In the genomic region with DNA sequence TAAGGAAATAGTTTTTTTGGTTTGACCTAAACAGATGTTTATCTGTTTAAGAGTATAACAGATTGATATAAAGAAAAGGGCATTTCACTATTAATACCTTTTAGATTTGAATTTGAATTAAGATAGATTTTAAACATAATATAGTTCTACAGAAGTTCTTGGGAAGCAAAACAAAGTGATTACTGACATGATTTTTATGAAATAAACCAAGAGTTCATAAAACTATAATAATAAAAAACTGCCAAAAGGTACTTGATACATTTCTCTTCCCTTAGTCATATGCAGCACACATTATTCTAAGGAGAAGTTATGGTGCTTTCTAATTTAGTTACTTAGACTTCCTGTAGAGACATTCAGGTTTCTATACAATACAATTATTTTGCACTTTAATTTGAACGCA, we compare ENCODE assay signal across 19 cellular contexts. TPM values are rescaled to one million over a fixed set of nuclear protein-coding genes. Genes with fewer than 3 reads are reported as not detected.
DNase-seq lines count a peak whose midpoint lies in the region; ATAC-seq, FAIRE-seq and TF ChIP-seq lines count a peak whose summit lies in the region.
"Had no signal": no experiment of that assay in that cellular context is flagged by ENCODE, and none has a peak within 500 bp of the region (broad histone marks: within the 10 kb centered on the region; RNA-seq: fewer than 3 reads in every experiment).

No MANE protein-coding gene starts in this region.

- H3K36me3 ChIP-seq in GM23248 (ENCODE audit: low read depth) = no peaks in the 10 kb centered on the region
- no peaks in the 10 kb centered on the region for H3K36me3 ChIP-seq in parathyroid adenoma (ENCODE audit: control insufficient read depth, insufficient read depth, low read length)
- H3K36me3 ChIP-seq in trophoblast cell (ENCODE audit: control insufficient read depth in 1 of 2, insufficient read depth in 2 of 2, low read length in 2 of 2) = peaks cover 5 to 9% of the 10 kb centered on the region in 2 experiments

- H3K79me2 ChIP-seq in GM23248 (ENCODE audit: insufficient read depth) (peaks cover 100% of the 10 kb centered on the region), parathyroid adenoma (peaks cover 51% of the 10 kb centered on the region), trophoblast cell (ENCODE audit: control insufficient read depth, insufficient read depth, low read length, poor library complexity) (no peaks in the 10 kb centered on the region)

- H2AFZ ChIP-seq in GM23248 (no peak overlapping the region), parathyroid adenoma (no peak overlapping the region), trophoblast cell (ENCODE audit: insufficient read depth, low read length, poor library complexity) (no peak overlapping the region)
- H2AFZ ChIP-seq: GM23338 had no signal

- no peak overlapping the region for H3K23ac ChIP-seq in trophoblast cell (ENCODE audit: low read length)

- ATAC-seq in HG02973 (IDR thresholded peaks at IDR 0.05; ENCODE audit: unreplicated experiment) = no peak
- ATAC-seq in naive thymus-derived CD8-positive, alpha-beta T cell = no peak
- ATAC-seq: CD8-positive, alpha-beta T cell; GM12878; GM23338 had no signal

- H2BK12ac ChIP-seq in trophoblast cell (ENCODE audit: low read length) = no peak overlapping the region

- DNase-seq in GM23248 = no peak
- DNase-seq in OCI-M1 (lab: John Stamatoyannopoulos, UW) = peak; percentile 42
- no peak for DNase-seq in frontal cortex (ENCODE audit: low spot score in 2 of 2)
- DNase-seq in naive thymus-derived CD8-positive, alpha-beta T cell = no peak
- no peak for DNase-seq in trophoblast cell
- no peak for DNase-seq in NOMO-1 (lab: John Stamatoyannopoulos, UW; ENCODE audit: unreplicated experiment in 2 of 2)
- DNase-seq: Calu3; CD8-positive, alpha-beta T cell; DMS79 treated with DMSO at 0.1 percent for 48 hours; HCEC 1CT had no signal

- no peak overlapping the region for H3K14ac ChIP-seq in trophoblast cell (ENCODE audit: low read length)

- no peaks in the 10 kb centered on the region for H3K9me3 ChIP-seq in GM23248 (ENCODE audit: low read depth)
- no peaks in the 10 kb centered on the region for H3K9me3 ChIP-seq in parathyroid adenoma (ENCODE audit: control insufficient read depth, low read length)
- H3K9me3 ChIP-seq in trophoblast cell (ENCODE audit: insufficient read depth, low read depth, low read length) = no peaks in the 10 kb centered on the region
- H3K9me3 ChIP-seq: BLaER1 treated with 17β-estradiol and CSF1 and Interleukin-3, amounts not matched to agents 10 nM and 100 nM had no signal

- H3K9me2 ChIP-seq in GM23248 (ENCODE audit: insufficient read depth) = no peaks in the 10 kb centered on the region

- H3F3A ChIP-seq in GM23248 (ENCODE audit: insufficient read depth) = peaks cover 4% of the 10 kb centered on the region; the same call in 1 of the 2 replicates

- H2BK120ac ChIP-seq in trophoblast cell (ENCODE audit: insufficient read depth, low read length, poor library complexity) = no peak overlapping the region

- in situ Hi-C loops in GM23248 (cut with MboI) = no loop called here

- H4K12ac ChIP-seq in trophoblast cell (ENCODE audit: low read depth, low read length) = no peak overlapping the region

- H3K4me3 ChIP-seq in GM23248 = no peak overlapping the region
- H3K4me3 ChIP-seq in parathyroid adenoma (ENCODE audit: low read depth, low read length) = no peak overlapping the region
- no peak overlapping the region for H3K4me3 ChIP-seq in trophoblast cell (ENCODE audit: low read depth, low read length)
- H3K4me3 ChIP-seq: BLaER1 treated with 17β-estradiol and CSF1 and Interleukin-3, amounts not matched to agents 10 nM and 100 nM; GM12878; GM23338 had no signal

- no peak overlapping the region for H3K18ac ChIP-seq in trophoblast cell (ENCODE audit: low read length)

- H3K27ac ChIP-seq in GM23248 = no peak overlapping the region
- peak overlapping the region; percentile 3 for H3K27ac ChIP-seq in parathyroid adenoma
- H3K27ac ChIP-seq in trophoblast cell (ENCODE audit: low read depth, low read length) = no peak overlapping the region
- H3K27ac ChIP-seq: BLaER1 treated with 17β-estradiol and CSF1 and Interleukin-3, amounts not matched to agents 10 nM and 100 nM had no signal

- no peak overlapping the region for H2BK5ac ChIP-seq in trophoblast cell (ENCODE audit: low read depth, low read length, poor library complexity)

- H4K20me1 ChIP-seq in GM23248 (ENCODE audit: insufficient read depth) = no peaks in the 10 kb centered on the region

- peak overlapping the region; percentile 12 for H3K4me2 ChIP-seq in GM23248 (ENCODE audit: unreplicated experiment)
- H3K4me2 ChIP-seq in parathyroid adenoma (ENCODE audit: low read length) = peak overlapping the region; percentile 4
- H3K4me2 ChIP-seq in trophoblast cell (ENCODE audit: low read length) = no peak overlapping the region
- H3K4me2 ChIP-seq: BLaER1 treated with 17β-estradiol and CSF1 and Interleukin-3, amounts not matched to agents 10 nM and 100 nM; GM23338 had no signal

- peaks cover 12 to 41% (median 30%) of the 10 kb centered on the region in 4 donors for H3K4me1 Mint-ChIP-seq in naive thymus-derived CD8-positive, alpha-beta T cell
- H3K4me1 Mint-ChIP-seq: GM23338 had no signal

- peaks cover 22% of the 10 kb centered on the region for H3K4me1 ChIP-seq in GM23248 (ENCODE audit: insufficient read depth)
- peaks cover 10% of the 10 kb centered on the region for H3K4me1 ChIP-seq in parathyroid adenoma
- no peaks in the 10 kb centered on the region for H3K4me1 ChIP-seq in trophoblast cell (ENCODE audit: control insufficient read depth in 1 of 2, insufficient read depth in 2 of 2, low read length in 2 of 2)

- FAIRE-seq in frontal cortex (lab: Jason Lieb, UNC) = peak; percentile 54
- FAIRE-seq: GM12878, GM19239, H54, HTR-8/SVneo had no signal

- POLR2A ChIA-PET in naive thymus-derived CD8-positive, alpha-beta T cell (lab: Charles Lee) = interaction anchor here (0.9 to 1.3 kb wide), 2 partner anchors 10 to 11 kb away, joined by 3 to 8 read pairs; partner anchors contain the start of gene STXBP5

- H2AK5ac ChIP-seq in trophoblast cell (ENCODE audit: low read length) = no peak overlapping the region

- H3K9me3 Mint-ChIP-seq in naive thymus-derived CD8-positive, alpha-beta T cell = no peaks in the 10 kb centered on the region
- H3K9me3 Mint-ChIP-seq: CD8-positive, alpha-beta T cell; GM23338 had no signal

- no peak overlapping the region for H4K8ac ChIP-seq in trophoblast cell (ENCODE audit: low read depth, low read length)

- WGBS in GM23248 (ENCODE audit: low coverage in 1 of 2, low lambda C conversion rate in 2 of 2, missing lambda C conversion rate in 2 of 2), 2 experiments = 53 to 59% methylated on average over 1 of the region's 1 CpG
- WGBS in trophoblast cell (ENCODE audit: extremely low coverage, insufficient coverage, insufficient read length) = no CpG with 5 or more reads among the region's 1 CpG

- H3K27me3 ChIP-seq in GM23248 (replicated peaks; ENCODE audit: insufficient read depth) (no peaks in the 10 kb centered on the region), parathyroid adenoma (ENCODE audit: control insufficient read depth, insufficient read depth, low read length) (no peaks in the 10 kb centered on the region), trophoblast cell (ENCODE audit: insufficient read depth, low read length) (no peaks in the 10 kb centered on the region)
- H3K27me3 ChIP-seq: BLaER1 treated with 17β-estradiol and CSF1 and Interleukin-3, amounts not matched to agents 10 nM and 100 nM had no signal

- H3K27me3 Mint-ChIP-seq in naive thymus-derived CD8-positive, alpha-beta T cell = no peaks in the 10 kb centered on the region
- H3K27me3 Mint-ChIP-seq: B cell had no signal

- no peak overlapping the region for H3K4me3 Mint-ChIP-seq in naive thymus-derived CD8-positive, alpha-beta T cell
- H3K4me3 Mint-ChIP-seq: B cell; CD8-positive, alpha-beta T cell; GM23338 had no signal

- no peak overlapping the region for H4K91ac ChIP-seq in trophoblast cell (ENCODE audit: low read depth, low read length)

- H3K9ac ChIP-seq in GM23248 (no peak overlapping the region), parathyroid adenoma (no peak overlapping the region), trophoblast cell (ENCODE audit: low read length) (no peak overlapping the region)
- H3K9ac ChIP-seq: BLaER1 treated with 17β-estradiol and CSF1 and Interleukin-3, amounts not matched to agents 10 nM and 100 nM had no signal

- no peaks in the 10 kb centered on the region for H3K79me1 ChIP-seq in trophoblast cell (ENCODE audit: low read length)

- H3K4ac ChIP-seq in trophoblast cell (ENCODE audit: low read depth, low read length) = no peak overlapping the region

- peak overlapping the region in 1 of 10 donors; percentile 51 for H3K27ac Mint-ChIP-seq in naive thymus-derived CD8-positive, alpha-beta T cell
- H3K27ac Mint-ChIP-seq: B cell; CD8-positive, alpha-beta T cell; GM23338 had no signal

- peaks cover 0 to 21% (median 0%) of the 10 kb centered on the region in 3 donors for H3K36me3 Mint-ChIP-seq in naive thymus-derived CD8-positive, alpha-beta T cell

- TF ChIP-seq CTCF in parathyroid adenoma (IDR thresholded peaks at IDR 0.05) = no peak

RNA-seq across cellular contexts. Expression of gene STXBP5, which starts 9.6 kb away (rescaled TPM):
- total RNA-seq in GM23248 (2014; rRNA removed; shearing (Covaris generic)) = 28.7 and 49.9 TPM in 2 replicates
- 4.4 and 4.9 TPM in 2 replicates for polyA plus RNA-seq in GM23248 (2016; fragmentation: Nextera tagmentation; extraction: Ambion mirVana)
- total RNA-seq in frontal cortex = 138 TPM
- total RNA-seq in naive thymus-derived CD8-positive, alpha-beta T cell = 10 to 100 TPM; 36.5 to 37.6 TPM
- polyA plus RNA-seq in naive thymus-derived CD8-positive, alpha-beta T cell = 10 to 100 TPM in 1 of 3 donors, 1 to 10 TPM in 2; 2.9 to 11.2 (median 5.6) TPM
- 10.0 and 10.7 TPM in 2 replicates for polyA plus RNA-seq in trophoblast cell (2013)
